In the genomic region with DNA sequence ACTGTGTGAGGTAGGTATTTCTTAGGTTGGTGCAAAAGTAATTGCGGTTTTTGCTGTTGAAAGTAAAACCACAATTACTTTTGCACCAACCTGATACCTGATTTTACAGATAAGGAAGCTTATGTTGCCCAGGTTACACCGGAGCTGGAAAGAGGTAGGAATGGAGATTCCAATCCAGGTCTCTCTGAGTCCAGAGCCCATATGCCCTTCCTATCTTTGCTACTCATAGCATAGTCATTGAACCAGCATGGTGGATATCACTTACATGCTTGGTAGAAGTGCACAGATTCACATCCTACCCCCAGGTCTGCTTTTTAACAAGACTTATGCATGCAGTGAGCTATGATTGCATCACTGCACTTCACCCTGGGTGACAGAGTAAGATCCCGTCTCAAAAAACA, we compare ENCODE assay signal across 25 cellular contexts.
DNase-seq lines count a peak whose midpoint lies in the region; ATAC-seq lines count a peak whose summit lies in the region.
"Had no signal": no experiment of that assay in that cellular context is flagged by ENCODE, and none has a peak within 500 bp of the region (broad histone marks: within the 10 kb centered on the region; RNA-seq: fewer than 3 reads in every experiment).

No MANE protein-coding gene starts in this region.

- POLR2A ChIA-PET in activated CD4-positive, alpha-beta memory T cell treated with anti-CD3 and anti-CD28 coated beads, Interleukin-2, amount 10 ng/mL, durations not matched to agents 7 days and 5 days (lab: Charles Lee): interaction anchor here (0.8 to 9.3 kb wide), 7 partner anchors 7 to 107 kb away, joined by 3 to 138 read pairs (median 9); a partner anchor contains a TSS
- POLR2A ChIA-PET in activated CD4-positive, alpha-beta memory T cell treated with anti-CD3 and anti-CD28 coated beads for 36 hours (lab: Charles Lee): interaction anchor here (1.2 kb wide), 1 partner anchor 61 kb away, joined by 4 read pairs; no protein-coding TSS in a partner anchor

- no peaks in the 10 kb centered on the region for H3K27me3 Mint-ChIP-seq in activated CD4-positive, alpha-beta memory T cell treated with anti-CD3 and anti-CD28 coated beads, Interleukin-2, amount 10 ng/mL, durations not matched to agents 7 days and 5 days
- H3K27me3 Mint-ChIP-seq in activated CD4-positive, alpha-beta memory T cell treated with anti-CD3 and anti-CD28 coated beads for 36 hours: no peaks in the 10 kb centered on the region
- no peaks in the 10 kb centered on the region for H3K27me3 Mint-ChIP-seq in T-helper 2 cell treated with Interferon-gamma antibody and Interleukin-4, amounts not matched to agents 5 μg/mL and 100 μg/mL, for 36 hours (ENCODE audit: low read depth)
- H3K27me3 Mint-ChIP-seq in activated T-cell treated with anti-CD3 and anti-CD28 coated beads, Interleukin-2, amount 50 U/mL, for 72 hours (ENCODE audit: low read depth): no peaks in the 10 kb centered on the region
- H3K27me3 Mint-ChIP-seq: activated naive CD8-positive, alpha-beta T cell treated with anti-CD3 and anti-CD28 coated beads, Interleukin-2, amount 10 ng/mL, durations not matched to agents 7 days and 5 days; stimulated activated memory B cell treated with anti-CD40 and anti-IgM and Interleukin-4, amounts not matched to agents 10 μg/mL and 1 μg/mL and 100 μg/mL, for 72 hours had no signal

- H3K4me3 Mint-ChIP-seq in activated CD4-positive, alpha-beta memory T cell treated with anti-CD3 and anti-CD28 coated beads, Interleukin-2, amount 10 ng/mL, durations not matched to agents 7 days and 5 days: no peak overlapping the region
- H3K4me3 Mint-ChIP-seq in activated CD4-positive, alpha-beta memory T cell treated with anti-CD3 and anti-CD28 coated beads for 36 hours: no peak overlapping the region
- H3K4me3 Mint-ChIP-seq in T-helper 2 cell treated with Interferon-gamma antibody and Interleukin-4, amounts not matched to agents 5 μg/mL and 100 μg/mL, for 36 hours: peak overlapping the region; percentile 18
- H3K4me3 Mint-ChIP-seq in activated T-cell treated with anti-CD3 and anti-CD28 coated beads, Interleukin-2, amount 50 U/mL, for 72 hours: peak overlapping the region in 1 of 2 donors; percentile 65
- H3K4me3 Mint-ChIP-seq: activated naive CD8-positive, alpha-beta T cell treated with anti-CD3 and anti-CD28 coated beads, Interleukin-2, amount 10 ng/mL, durations not matched to agents 7 days and 5 days; B cell; memory B cell; stimulated activated memory B cell treated with anti-CD40 and anti-IgM and Interleukin-4, amounts not matched to agents 10 μg/mL and 1 μg/mL and 100 μg/mL, for 72 hours had no signal

- H3K9me3 Mint-ChIP-seq in activated CD4-positive, alpha-beta memory T cell treated with anti-CD3 and anti-CD28 coated beads, Interleukin-2, amount 10 ng/mL, durations not matched to agents 7 days and 5 days: no peaks in the 10 kb centered on the region
- H3K9me3 Mint-ChIP-seq in activated CD4-positive, alpha-beta memory T cell treated with anti-CD3 and anti-CD28 coated beads for 36 hours: no peaks in the 10 kb centered on the region
- no peaks in the 10 kb centered on the region for H3K9me3 Mint-ChIP-seq in T-helper 2 cell treated with Interferon-gamma antibody and Interleukin-4, amounts not matched to agents 5 μg/mL and 100 μg/mL, for 36 hours
- no peaks in the 10 kb centered on the region for H3K9me3 Mint-ChIP-seq in activated T-cell treated with anti-CD3 and anti-CD28 coated beads, Interleukin-2, amount 50 U/mL, for 72 hours
- H3K9me3 Mint-ChIP-seq: activated naive CD8-positive, alpha-beta T cell treated with anti-CD3 and anti-CD28 coated beads, Interleukin-2, amount 10 ng/mL, durations not matched to agents 7 days and 5 days; memory B cell; stimulated activated memory B cell treated with anti-CD40 and anti-IgM and Interleukin-4, amounts not matched to agents 10 μg/mL and 1 μg/mL and 100 μg/mL, for 72 hours had no signal

- H3K4me1 Mint-ChIP-seq in activated CD4-positive, alpha-beta memory T cell treated with anti-CD3 and anti-CD28 coated beads, Interleukin-2, amount 10 ng/mL, durations not matched to agents 7 days and 5 days: peaks cover 92% of the 10 kb centered on the region
- peaks cover 76% of the 10 kb centered on the region for H3K4me1 Mint-ChIP-seq in activated CD4-positive, alpha-beta memory T cell treated with anti-CD3 and anti-CD28 coated beads for 36 hours (ENCODE audit: low read depth)
- peaks cover 73% of the 10 kb centered on the region for H3K4me1 Mint-ChIP-seq in T-helper 2 cell treated with Interferon-gamma antibody and Interleukin-4, amounts not matched to agents 5 μg/mL and 100 μg/mL, for 36 hours (ENCODE audit: low read depth)
- peaks cover 78% of the 10 kb centered on the region for H3K4me1 Mint-ChIP-seq in activated T-cell treated with anti-CD3 and anti-CD28 coated beads, Interleukin-2, amount 50 U/mL, for 72 hours (ENCODE audit: low read depth)

- peak; percentile 30 for DNase-seq in activated CD4-positive, alpha-beta memory T cell treated with anti-CD3 and anti-CD28 coated beads, Interleukin-2, amount 10 ng/mL, durations not matched to agents 7 days and 5 days
- DNase-seq in activated CD4-positive, alpha-beta memory T cell treated with anti-CD3 and anti-CD28 coated beads for 36 hours: no peak
- DNase-seq in EH (ENCODE audit: low read depth) (peak; percentile 10), iris pigment epithelial cell (ENCODE audit: low read depth) (peak; percentile 32), DMS 273 treated with DMSO at 0.1 percent for 48 hours (lab: John Stamatoyannopoulos, UW) (no peak), NCI-H146 (lab: John Stamatoyannopoulos, UW) (no peak)
- no peak for DNase-seq in T-helper 2 cell treated with Interferon-gamma antibody and Interleukin-4, amounts not matched to agents 5 μg/mL and 100 μg/mL, for 36 hours (ENCODE audit: low spot score)
- DNase-seq in activated T-cell treated with anti-CD3 and anti-CD28 coated beads, Interleukin-2, amount 50 U/mL, for 72 hours: no peak
- DNase-seq: activated CD4-positive, alpha-beta T cell treated with anti-CD3 and anti-CD28 coated beads for 1 hour; activated naive CD8-positive, alpha-beta T cell treated with anti-CD3 and anti-CD28 coated beads, Interleukin-2, amount 10 ng/mL, durations not matched to agents 7 days and 5 days; Calu3; cerebellar nuclear complex; foreskin fibroblast; heart right ventricle; left colon; NCI-H1417; NCI-H2081 treated with DMSO at 0.1 percent for 48 hours; NCI-H510A treated with DMSO at 0.1 percent for 48 hours; occipital lobe; Peyer's patch; testis had no signal

- CTCF ChIA-PET in activated CD4-positive, alpha-beta memory T cell treated with anti-CD3 and anti-CD28 coated beads, Interleukin-2, amount 10 ng/mL, durations not matched to agents 7 days and 5 days (lab: Charles Lee): interaction anchor here (0.5 to 3.8 kb wide), 4 partner anchors 46 to 148 kb away, joined by 3 to 19 read pairs (median 3); no protein-coding TSS in a partner anchor
- CTCF ChIA-PET in activated CD4-positive, alpha-beta memory T cell treated with anti-CD3 and anti-CD28 coated beads for 36 hours (lab: Charles Lee): interaction anchor here (0.5 to 1.0 kb wide), 2 partner anchors 45 to 84 kb away, joined by 3 read pairs; no protein-coding TSS in a partner anchor

- no peak for ATAC-seq in activated T-cell treated with anti-CD3 and anti-CD28 coated beads, Interleukin-2, amount 50 U/mL, for 72 hours (replicated peaks in 1 of 2)
- ATAC-seq: A549; heart right ventricle; left colon; stimulated activated memory B cell treated with anti-CD40 and anti-IgM and Interleukin-4, amounts not matched to agents 10 μg/mL and 1 μg/mL and 100 μg/mL, for 72 hours had no signal

- H3K27ac Mint-ChIP-seq in activated CD4-positive, alpha-beta memory T cell treated with anti-CD3 and anti-CD28 coated beads, Interleukin-2, amount 10 ng/mL, durations not matched to agents 7 days and 5 days: peak overlapping the region; percentile 62
- no peak overlapping the region for H3K27ac Mint-ChIP-seq in activated CD4-positive, alpha-beta memory T cell treated with anti-CD3 and anti-CD28 coated beads for 36 hours
- H3K27ac Mint-ChIP-seq in T-helper 2 cell treated with Interferon-gamma antibody and Interleukin-4, amounts not matched to agents 5 μg/mL and 100 μg/mL, for 36 hours: peak overlapping the region; percentile 11
- H3K27ac Mint-ChIP-seq in activated T-cell treated with anti-CD3 and anti-CD28 coated beads, Interleukin-2, amount 50 U/mL, for 72 hours: no peak overlapping the region
- H3K27ac Mint-ChIP-seq: activated naive CD8-positive, alpha-beta T cell treated with anti-CD3 and anti-CD28 coated beads, Interleukin-2, amount 10 ng/mL, durations not matched to agents 7 days and 5 days; B cell; memory B cell; stimulated activated memory B cell treated with anti-CD40 and anti-IgM and Interleukin-4, amounts not matched to agents 10 μg/mL and 1 μg/mL and 100 μg/mL, for 72 hours had no signal

- intact Hi-C loops in activated CD4-positive, alpha-beta memory T cell treated with anti-CD3 and anti-CD28 coated beads for 36 hours (cut with micrococcal nuclease): no loop called here

- peaks cover 25% of the 10 kb centered on the region for H3K36me3 Mint-ChIP-seq in activated CD4-positive, alpha-beta memory T cell treated with anti-CD3 and anti-CD28 coated beads, Interleukin-2, amount 10 ng/mL, durations not matched to agents 7 days and 5 days (ENCODE audit: low read depth)
- H3K36me3 Mint-ChIP-seq in activated CD4-positive, alpha-beta memory T cell treated with anti-CD3 and anti-CD28 coated beads for 36 hours: peaks cover 10% of the 10 kb centered on the region
- H3K36me3 Mint-ChIP-seq in T-helper 2 cell treated with Interferon-gamma antibody and Interleukin-4, amounts not matched to agents 5 μg/mL and 100 μg/mL, for 36 hours (ENCODE audit: low read depth): peaks cover 15% of the 10 kb centered on the region
- peaks cover 8 to 9% of the 10 kb centered on the region in 2 donors for H3K36me3 Mint-ChIP-seq in activated T-cell treated with anti-CD3 and anti-CD28 coated beads, Interleukin-2, amount 50 U/mL, for 72 hours (ENCODE audit: insufficient read depth in 2 of 2)

Comparison
In these comparisons a context has a peak if more than half of its experiments do, and no peak if none do; other contexts are left out.
1. DNase-seq: peak in activated CD4-positive, alpha-beta memory T cell treated with anti-CD3 and anti-CD28 coated beads, Interleukin-2, amount 10 ng/mL, durations not matched to agents 7 days and 5 days (single experiment), EH (single experiment) and iris pigment epithelial cell (single experiment); none in activated CD4-positive, alpha-beta memory T cell treated with anti-CD3 and anti-CD28 coated beads for 36 hours (single experiment), T-helper 2 cell treated with Interferon-gamma antibody and Interleukin-4, amounts not matched to agents 5 μg/mL and 100 μg/mL, for 36 hours (single experiment), DMS 273 treated with DMSO at 0.1 percent for 48 hours (single experiment), NCI-H146 (single experiment) and activated T-cell treated with anti-CD3 and anti-CD28 coated beads, Interleukin-2, amount 50 U/mL, for 72 hours (0 of 2).
2. H3K27ac Mint-ChIP-seq: peak in activated CD4-positive, alpha-beta memory T cell treated with anti-CD3 and anti-CD28 coated beads, Interleukin-2, amount 10 ng/mL, durations not matched to agents 7 days and 5 days (single experiment) and T-helper 2 cell treated with Interferon-gamma antibody and Interleukin-4, amounts not matched to agents 5 μg/mL and 100 μg/mL, for 36 hours (single experiment); none in activated CD4-positive, alpha-beta memory T cell treated with anti-CD3 and anti-CD28 coated beads for 36 hours (single experiment) and activated T-cell treated with anti-CD3 and anti-CD28 coated beads, Interleukin-2, amount 50 U/mL, for 72 hours (single experiment).